1 cellular context compared by ENCODE assay signal in genomic region chr19:49361438-49362047, GRCh38.
TF ChIP-seq lines count a peak whose summit lies in the region.

No MANE protein-coding gene starts in this region.

TF ChIP-seq in K562, 482 proteins besides CTCF, POLR2A, EP300 and RAD21 (continued from another document and continues in another):
- TF ChIP-seq SMAD1 (IDR thresholded peaks at IDR 0.05; ENCODE audit: low read depth, low read length, partially characterized antibody) (no peak), ZNF232 (CRISPR knock-in tag; IDR thresholded peaks at IDR 0.05) (no peak), ZNF224 (CRISPR knock-in tag; IDR thresholded peaks at IDR 0.05) (no peak), ZFX (CRISPR knock-in tag; IDR thresholded peaks at IDR 0.05) (peak; percentile 8), ZZZ3 (IDR thresholded peaks at IDR 0.05) (no peak), ZBTB12 (CRISPR knock-in tag; IDR thresholded peaks at IDR 0.05) (no peak), PCBP2 (IDR thresholded peaks at IDR 0.05; ENCODE audit: low read depth, low read length, poor library complexity, severe bottlenecking) (no peak), SP1 (CRISPR knock-in tag; IDR thresholded peaks at IDR 0.05) (peak; percentile 52; the same call in 1 of the 2 replicates), ZNF347 (CRISPR knock-in tag; IDR thresholded peaks at IDR 0.05; ENCODE audit: low read depth) (no peak), HMGN3 (IDR thresholded peaks at IDR 0.05; ENCODE audit: borderline replicate concordance, extremely low read depth, insufficient read length, low read depth, low read length) (no peak), SRSF1 (IDR thresholded peaks at IDR 0.05; ENCODE audit: low read depth, low read length) (no peak), ZNF518B (CRISPR knock-in tag; IDR thresholded peaks at IDR 0.05) (no peak), THRAP3 (IDR thresholded peaks at IDR 0.05; ENCODE audit: borderline replicate concordance) (no peak), TRIM24 (IDR thresholded peaks at IDR 0.05) (no peak), HNRNPUL1 (IDR thresholded peaks at IDR 0.05; ENCODE audit: low read length) (no peak), PHF8 (IDR thresholded peaks at IDR 0.05; ENCODE audit: borderline replicate concordance, low read length) (no peak; the same call in 1 of the 2 replicates), PHB (CRISPR knock-in tag; IDR thresholded peaks at IDR 0.05) (no peak), MTA1 (IDR thresholded peaks at IDR 0.05; ENCODE audit: borderline replicate concordance) (0 out of 2 replicates have a peak, but pooled peaks have one; percentile 25), NFE2L1 (tag; IDR thresholded peaks at IDR 0.05; ENCODE audit: borderline replicate concordance, low read depth) (no peak), MIER1 (IDR thresholded peaks at IDR 0.05; ENCODE audit: low read depth) (no peak), TEAD4 (IDR thresholded peaks at IDR 0.05; ENCODE audit: low read length) (no peak), TEAD4 (CRISPR knock-in tag; IDR thresholded peaks at IDR 0.05; ENCODE audit: borderline replicate concordance) (no peak), CBX3 (IDR thresholded peaks at IDR 0.05; ENCODE audit: borderline replicate concordance in 1 of 2, low read length in 2 of 2) (no peak), JUN (IDR thresholded peaks at IDR 0.05; ENCODE audit: borderline replicate concordance, low read depth, low read length) (no peak), JUN (CRISPR knock-in tag; IDR thresholded peaks at IDR 0.05; ENCODE audit: borderline replicate concordance) (no peak), NFIX (CRISPR knock-in tag; IDR thresholded peaks at IDR 0.05; ENCODE audit: low read depth) (no peak), FOXK2 (conservative IDR thresholded peaks at IDR 0.05 in 1 of 2, IDR thresholded peaks at IDR 0.05 in 1 of 2; ENCODE audit: low read depth in 2 of 2) (no peak), TCFL5 (CRISPR knock-in tag; conservative IDR thresholded peaks at IDR 0.05) (no peak), TCF7L2 (IDR thresholded peaks at IDR 0.05; ENCODE audit: low read depth, low read length) (no peak), ZNF12 (CRISPR knock-in tag; IDR thresholded peaks at IDR 0.05) (no peak; the same call in 1 of the 2 replicates), ZNF740 (CRISPR knock-in tag; IDR thresholded peaks at IDR 0.05) (no peak; the same call in 1 of the 2 replicates), ZNF740 (tag; IDR thresholded peaks at IDR 0.05) (no peak), PATZ1 (CRISPR knock-in tag; IDR thresholded peaks at IDR 0.05; ENCODE audit: borderline replicate concordance) (no peak), ZBTB5 (IDR thresholded peaks at IDR 0.05) (no peak), ZKSCAN3 (CRISPR knock-in tag; IDR thresholded peaks at IDR 0.05) (no peak), MTA2 (IDR thresholded peaks at IDR 0.05; ENCODE audit: low read depth) (no peak), GATAD2A (IDR thresholded peaks at IDR 0.05) (0 out of 2 replicates have a peak, but pooled peaks have one; percentile 19)
- TF ChIP-seq, protein P1, sequence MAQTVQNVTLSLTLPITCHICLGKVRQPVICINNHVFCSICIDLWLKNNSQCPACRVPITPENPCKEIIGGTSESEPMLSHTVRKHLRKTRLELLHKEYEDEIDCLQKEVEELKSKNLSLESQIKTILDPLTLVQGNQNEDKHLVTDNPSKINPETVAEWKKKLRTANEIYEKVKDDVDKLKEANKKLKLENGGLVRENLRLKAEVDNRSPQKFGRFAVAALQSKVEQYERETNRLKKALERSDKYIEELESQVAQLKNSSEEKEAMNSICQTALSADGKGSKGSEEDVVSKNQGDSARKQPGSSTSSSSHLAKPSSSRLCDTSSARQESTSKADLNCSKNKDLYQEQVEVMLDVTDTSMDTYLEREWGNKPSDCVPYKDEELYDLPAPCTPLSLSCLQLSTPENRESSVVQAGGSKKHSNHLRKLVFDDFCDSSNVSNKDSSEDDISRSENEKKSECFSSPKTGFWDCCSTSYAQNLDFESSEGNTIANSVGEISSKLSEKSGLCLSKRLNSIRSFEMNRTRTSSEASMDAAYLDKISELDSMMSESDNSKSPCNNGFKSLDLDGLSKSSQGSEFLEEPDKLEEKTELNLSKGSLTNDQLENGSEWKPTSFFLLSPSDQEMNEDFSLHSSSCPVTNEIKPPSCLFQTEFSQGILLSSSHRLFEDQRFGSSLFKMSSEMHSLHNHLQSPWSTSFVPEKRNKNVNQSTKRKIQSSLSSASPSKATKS (CRISPR knock-in tag; IDR thresholded peaks at IDR 0.05), result no peak
- TF ChIP-seq, protein P2, sequence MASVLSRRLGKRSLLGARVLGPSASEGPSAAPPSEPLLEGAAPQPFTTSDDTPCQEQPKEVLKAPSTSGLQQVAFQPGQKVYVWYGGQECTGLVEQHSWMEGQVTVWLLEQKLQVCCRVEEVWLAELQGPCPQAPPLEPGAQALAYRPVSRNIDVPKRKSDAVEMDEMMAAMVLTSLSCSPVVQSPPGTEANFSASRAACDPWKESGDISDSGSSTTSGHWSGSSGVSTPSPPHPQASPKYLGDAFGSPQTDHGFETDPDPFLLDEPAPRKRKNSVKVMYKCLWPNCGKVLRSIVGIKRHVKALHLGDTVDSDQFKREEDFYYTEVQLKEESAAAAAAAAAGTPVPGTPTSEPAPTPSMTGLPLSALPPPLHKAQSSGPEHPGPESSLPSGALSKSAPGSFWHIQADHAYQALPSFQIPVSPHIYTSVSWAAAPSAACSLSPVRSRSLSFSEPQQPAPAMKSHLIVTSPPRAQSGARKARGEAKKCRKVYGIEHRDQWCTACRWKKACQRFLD (CRISPR knock-in tag; IDR thresholded peaks at IDR 0.05), result 0 out of 2 replicates have a peak, but pooled peaks have one; percentile 30
- TF ChIP-seq, protein P3, sequence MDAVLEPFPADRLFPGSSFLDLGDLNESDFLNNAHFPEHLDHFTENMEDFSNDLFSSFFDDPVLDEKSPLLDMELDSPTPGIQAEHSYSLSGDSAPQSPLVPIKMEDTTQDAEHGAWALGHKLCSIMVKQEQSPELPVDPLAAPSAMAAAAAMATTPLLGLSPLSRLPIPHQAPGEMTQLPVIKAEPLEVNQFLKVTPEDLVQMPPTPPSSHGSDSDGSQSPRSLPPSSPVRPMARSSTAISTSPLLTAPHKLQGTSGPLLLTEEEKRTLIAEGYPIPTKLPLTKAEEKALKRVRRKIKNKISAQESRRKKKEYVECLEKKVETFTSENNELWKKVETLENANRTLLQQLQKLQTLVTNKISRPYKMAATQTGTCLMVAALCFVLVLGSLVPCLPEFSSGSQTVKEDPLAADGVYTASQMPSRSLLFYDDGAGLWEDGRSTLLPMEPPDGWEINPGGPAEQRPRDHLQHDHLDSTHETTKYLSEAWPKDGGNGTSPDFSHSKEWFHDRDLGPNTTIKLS (IDR thresholded peaks at IDR 0.05; ENCODE audit: borderline replicate concordance, low read depth), result no peak
- TF ChIP-seq, protein P4, sequence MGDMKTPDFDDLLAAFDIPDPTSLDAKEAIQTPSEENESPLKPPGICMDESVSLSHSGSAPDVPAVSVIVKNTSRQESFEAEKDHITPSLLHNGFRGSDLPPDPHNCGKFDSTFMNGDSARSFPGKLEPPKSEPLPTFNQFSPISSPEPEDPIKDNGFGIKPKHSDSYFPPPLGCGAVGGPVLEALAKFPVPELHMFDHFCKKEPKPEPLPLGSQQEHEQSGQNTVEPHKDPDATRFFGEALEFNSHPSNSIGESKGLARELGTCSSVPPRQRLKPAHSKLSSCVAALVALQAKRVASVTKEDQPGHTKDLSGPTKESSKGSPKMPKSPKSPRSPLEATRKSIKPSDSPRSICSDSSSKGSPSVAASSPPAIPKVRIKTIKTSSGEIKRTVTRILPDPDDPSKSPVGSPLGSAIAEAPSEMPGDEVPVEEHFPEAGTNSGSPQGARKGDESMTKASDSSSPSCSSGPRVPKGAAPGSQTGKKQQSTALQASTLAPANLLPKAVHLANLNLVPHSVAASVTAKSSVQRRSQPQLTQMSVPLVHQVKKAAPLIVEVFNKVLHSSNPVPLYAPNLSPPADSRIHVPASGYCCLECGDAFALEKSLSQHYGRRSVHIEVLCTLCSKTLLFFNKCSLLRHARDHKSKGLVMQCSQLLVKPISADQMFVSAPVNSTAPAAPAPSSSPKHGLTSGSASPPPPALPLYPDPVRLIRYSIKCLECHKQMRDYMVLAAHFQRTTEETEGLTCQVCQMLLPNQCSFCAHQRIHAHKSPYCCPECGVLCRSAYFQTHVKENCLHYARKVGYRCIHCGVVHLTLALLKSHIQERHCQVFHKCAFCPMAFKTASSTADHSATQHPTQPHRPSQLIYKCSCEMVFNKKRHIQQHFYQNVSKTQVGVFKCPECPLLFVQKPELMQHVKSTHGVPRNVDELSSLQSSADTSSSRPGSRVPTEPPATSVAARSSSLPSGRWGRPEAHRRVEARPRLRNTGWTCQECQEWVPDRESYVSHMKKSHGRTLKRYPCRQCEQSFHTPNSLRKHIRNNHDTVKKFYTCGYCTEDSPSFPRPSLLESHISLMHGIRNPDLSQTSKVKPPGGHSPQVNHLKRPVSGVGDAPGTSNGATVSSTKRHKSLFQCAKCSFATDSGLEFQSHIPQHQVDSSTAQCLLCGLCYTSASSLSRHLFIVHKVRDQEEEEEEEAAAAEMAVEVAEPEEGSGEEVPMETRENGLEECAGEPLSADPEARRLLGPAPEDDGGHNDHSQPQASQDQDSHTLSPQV (IDR thresholded peaks at IDR 0.05), result no peak
